Comparison of ENCODE assay signal across 13 cellular contexts in the genomic region with DNA sequence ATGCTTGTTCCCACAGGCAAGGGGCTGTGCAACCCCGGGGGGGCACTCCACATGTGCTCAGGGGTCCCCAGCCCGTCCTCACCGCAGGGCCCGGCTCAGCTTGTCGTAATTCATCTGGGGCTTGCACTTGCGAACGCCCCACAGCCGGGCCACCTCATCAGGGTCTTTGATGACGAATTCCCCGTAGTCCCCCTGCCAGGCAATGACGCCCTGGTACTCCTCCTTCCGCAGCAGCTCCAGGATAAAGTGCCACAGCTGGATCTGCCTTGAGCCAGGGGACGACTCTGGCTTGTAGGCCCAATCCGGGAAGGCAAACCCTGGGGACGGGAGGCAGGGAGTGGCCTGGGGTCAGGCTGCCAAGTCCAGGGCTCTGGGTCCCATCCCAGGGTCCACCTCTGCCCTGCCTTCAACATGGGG. TPM values are rescaled to one million over a fixed set of nuclear protein-coding genes. Genes with fewer than 3 reads are reported as not detected.
A peak's percentile ranks its signal among the peaks of the same experiment; 100 is the strongest.
DNase-seq lines count a peak whose midpoint lies in the region; ATAC-seq, FAIRE-seq and TF ChIP-seq lines count a peak whose summit lies in the region.
"Had no signal": no experiment of that assay in that cellular context is flagged by ENCODE, and none has a peak within 500 bp of the region (broad histone marks: within the 10 kb centered on the region; RNA-seq: fewer than 3 reads in every experiment).

No MANE protein-coding gene starts in this region.

- H3K4me3 ChIP-seq in bronchial epithelial cell (ENCODE audit: low read depth, low read length) (no peak overlapping the region), mucosa of stomach (ENCODE audit: low read length) (no peak overlapping the region), tibial nerve (peak overlapping the region in 2 of 4 donors; percentile 16 to 88), MM.1S (ENCODE audit: low read length) (no peak overlapping the region)
- H3K4me3 ChIP-seq: GM12878 had no signal

- H3K9me3 ChIP-seq in mucosa of stomach (ENCODE audit: control insufficient read depth, low read length) (no peaks in the 10 kb centered on the region), tibial nerve (no peaks in the 10 kb centered on the region), MM.1S (replicated peaks; ENCODE audit: insufficient read depth, low read length) (no peaks in the 10 kb centered on the region)

- H3K4me2 ChIP-seq in MM.1S (ENCODE audit: low read depth, low read length), result no peak overlapping the region

- H3K9me3 Mint-ChIP-seq in activated T-cell treated with anti-CD3 and anti-CD28 coated beads, Interleukin-2, amount 50 U/mL, for 24 hours, result no peaks in the 10 kb centered on the region

- TF ChIP-seq CTCF in bronchial epithelial cell (IDR thresholded peaks at IDR 0.05; ENCODE audit: insufficient read depth, low read length, severe bottlenecking), result no peak
- TF ChIP-seq CTCF in tibial nerve (IDR thresholded peaks at IDR 0.05), result no peak
- no peak for TF ChIP-seq CTCF in MM.1S (IDR thresholded peaks at IDR 0.05; ENCODE audit: low read length)

- DNase-seq in activated T-cell treated with anti-CD3 and anti-CD28 coated beads, Interleukin-2, amount 50 U/mL, for 24 hours, result no peak
- DNase-seq in activated T-cell treated with anti-CD3 and anti-CD28 coated beads, Interleukin-2, amount 50 U/mL, for 1 hour, result no peak
- DNase-seq in bronchial epithelial cell (ENCODE audit: low read depth) (no peak), tibial nerve (ENCODE audit: low spot score in 2 of 2) (no peak), MM.1S (no peak)
- no peak for DNase-seq in stimulated activated CD4-positive, alpha-beta T cell treated with anti-CD3 and anti-CD28 coated beads, Interleukin-4, amount 100 ng/mL, for 1 hour
- DNase-seq: AML-193, WERI-Rb-1 had no signal

- H3K9ac ChIP-seq in mucosa of stomach (ENCODE audit: low read length) (peak overlapping the region; percentile 48), MM.1S (ENCODE audit: low read length) (no peak overlapping the region)

- H3K4me1 ChIP-seq in mucosa of stomach (ENCODE audit: control insufficient read depth, insufficient read depth, low read length), result peaks cover 31% of the 10 kb centered on the region
- peaks cover 0 to 78% (median 52%) of the 10 kb centered on the region in 4 donors for H3K4me1 ChIP-seq in tibial nerve
- peaks cover 8% of the 10 kb centered on the region; the same call in 1 of the 2 replicates for H3K4me1 ChIP-seq in MM.1S (ENCODE audit: low read length)

- H3K27ac ChIP-seq in tibial nerve, result peak overlapping the region; percentile 98 to 100 (median 100)
- H3K27ac ChIP-seq in MM.1S (ENCODE audit: low read length), result no peak overlapping the region
- H3K27ac ChIP-seq: WERI-Rb-1 had no signal

- no peak for TF ChIP-seq EP300 in tibial nerve (IDR thresholded peaks at IDR 0.05)

- H3K79me2 ChIP-seq in MM.1S (ENCODE audit: low read length), result peaks cover 29% of the 10 kb centered on the region

- 3 to 33% methylated on average over 10 to 15 of the region's 15 CpGs for whole genome bisulfite sequencing in tibial nerve, 2 donors

- no peak for ATAC-seq in GM18517 (IDR thresholded peaks at IDR 0.05; ENCODE audit: unreplicated experiment)
- ATAC-seq: GM12878, left lobe of liver had no signal

- H3K36me3 ChIP-seq in bronchial epithelial cell (ENCODE audit: control insufficient read depth, insufficient read depth, low read length), result peaks cover 16% of the 10 kb centered on the region
- no peaks in the 10 kb centered on the region for H3K36me3 ChIP-seq in mucosa of stomach (ENCODE audit: control insufficient read depth, insufficient read depth, low read length)
- H3K36me3 ChIP-seq in tibial nerve, result peaks cover 0 to 34% (median 0%) of the 10 kb centered on the region in 3 donors
- H3K36me3 ChIP-seq in MM.1S (replicated peaks; ENCODE audit: insufficient read depth, low read length), result no peaks in the 10 kb centered on the region

- no peak overlapping the region for H2AFZ ChIP-seq in MM.1S (ENCODE audit: low read length)

- no peaks in the 10 kb centered on the region for H3K27me3 Mint-ChIP-seq in activated T-cell treated with anti-CD3 and anti-CD28 coated beads, Interleukin-2, amount 50 U/mL, for 24 hours

- H3K27me3 ChIP-seq in bronchial epithelial cell (ENCODE audit: control insufficient read depth, insufficient read depth, low read length) (no peaks in the 10 kb centered on the region), mucosa of stomach (ENCODE audit: control insufficient read depth, insufficient read depth, low read length) (no peaks in the 10 kb centered on the region), tibial nerve (no peaks in the 10 kb centered on the region), MM.1S (replicated peaks; ENCODE audit: insufficient read depth, low read length) (no peaks in the 10 kb centered on the region)

- peaks cover 42% of the 10 kb centered on the region for H3K4me1 Mint-ChIP-seq in activated T-cell treated with anti-CD3 and anti-CD28 coated beads, Interleukin-2, amount 50 U/mL, for 24 hours (ENCODE audit: low read depth)

- H3K27ac Mint-ChIP-seq in activated T-cell treated with anti-CD3 and anti-CD28 coated beads, Interleukin-2, amount 50 U/mL, for 24 hours, result peak overlapping the region; percentile 87

- peaks cover 53% of the 10 kb centered on the region for H3K36me3 Mint-ChIP-seq in activated T-cell treated with anti-CD3 and anti-CD28 coated beads, Interleukin-2, amount 50 U/mL, for 24 hours (ENCODE audit: low read depth)

- FAIRE-seq in bronchial epithelial cell (lab: Jason Lieb, UNC), result peak; percentile 13
- FAIRE-seq: colon, GM12878 had no signal

- H3F3A ChIP-seq in MM.1S (ENCODE audit: insufficient read depth, low read length), result peaks cover 6% of the 10 kb centered on the region

- H4K20me1 ChIP-seq in MM.1S (ENCODE audit: insufficient read depth, low read length), result no peaks in the 10 kb centered on the region

- peak overlapping the region; percentile 61 for H3K4me3 Mint-ChIP-seq in activated T-cell treated with anti-CD3 and anti-CD28 coated beads, Interleukin-2, amount 50 U/mL, for 24 hours

- no peaks in the 10 kb centered on the region for H3K9me2 ChIP-seq in MM.1S (replicated peaks; ENCODE audit: insufficient read depth, low read length)

- no peak for TF ChIP-seq POLR2A in tibial nerve (IDR thresholded peaks at IDR 0.05)

RNA-seq across cellular contexts. Expression of a gene that starts 4.7 kb away (rescaled TPM):
- total RNA-seq in bronchial epithelial cell, result 10.8 and 11.6 TPM in 2 replicates
- total RNA-seq in tibial nerve, result 10 to 100 TPM; 30.4 to 42.6 (median 35.1) TPM

RNA-seq across cellular contexts. Expression of a gene that starts 7.9 kb away (rescaled TPM):
- 11.6 and 12.4 TPM in 2 replicates for total RNA-seq in bronchial epithelial cell
- 10 to 100 TPM; 24.7 to 34.5 (median 28.3) TPM for total RNA-seq in tibial nerve

RNA-seq across cellular contexts. Expression of a gene that starts 18.8 kb away (rescaled TPM):
- total RNA-seq in bronchial epithelial cell (7.1 and 9.3 TPM in 2 replicates), tibial nerve (10 to 100 TPM; 27.0 to 74.1 (median 41.3) TPM)

RNA-seq across cellular contexts. Expression of a gene that starts 30.1 kb away (rescaled TPM):
- total RNA-seq in bronchial epithelial cell (7.8 and 11.1 TPM in 2 replicates), tibial nerve (1 to 10 TPM; 4.3 to 6.3 (median 6.3) TPM)

RNA-seq across cellular contexts. Expression of a gene that starts 32.8 kb away (rescaled TPM):
- 27.1 and 28.7 TPM in 2 replicates for total RNA-seq in bronchial epithelial cell
- total RNA-seq in tibial nerve, result 10 to 100 TPM; 33.9 to 56.2 (median 40.3) TPM
